ENCODE assay signal across 9 cellular contexts in the genomic region with DNA sequence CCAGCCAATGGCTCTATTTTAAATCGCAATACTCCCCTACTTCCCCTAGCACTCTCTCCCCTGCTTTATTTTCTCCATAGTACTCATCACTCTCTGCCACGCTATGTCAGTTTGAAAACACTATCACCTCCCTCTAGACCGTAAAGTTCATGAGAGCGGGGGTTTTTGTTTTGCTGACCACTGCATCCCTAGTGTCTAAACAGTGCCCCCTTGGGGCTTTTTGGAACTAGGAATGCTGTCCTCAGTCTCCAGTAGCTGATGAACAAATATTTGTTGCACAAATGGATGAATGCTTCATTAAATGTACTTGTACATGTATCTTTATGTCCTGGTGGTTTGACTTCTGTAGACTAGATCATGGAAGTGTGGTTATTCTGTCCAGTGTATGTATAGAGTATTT. TPM values are rescaled to one million over a fixed set of nuclear protein-coding genes. Genes with fewer than 3 reads are reported as not detected.
DNase-seq lines count a peak whose midpoint lies in the region; ATAC-seq and TF ChIP-seq lines count a peak whose summit lies in the region.
"Had no signal": no experiment of that assay in that cellular context is flagged by ENCODE, and none has a peak within 500 bp of the region (broad histone marks: within the 10 kb centered on the region; RNA-seq: fewer than 3 reads in every experiment).

No MANE protein-coding gene starts in this region.

- H3K4me1 ChIP-seq in adrenal gland (replicated peaks in 1 of 2) = peaks cover 2 to 5% of the 10 kb centered on the region in 2 donors
- H3K4me1 ChIP-seq in upper lobe of right lung = peaks cover 43% of the 10 kb centered on the region

- H3K27me3 ChIP-seq in adrenal gland (no peaks in the 10 kb centered on the region), upper lobe of right lung (no peaks in the 10 kb centered on the region)

- TF ChIP-seq CTCF in adrenal gland (IDR thresholded peaks at IDR 0.05) (peak; percentile 22 to 63 (median 50)), upper lobe of right lung (IDR thresholded peaks at IDR 0.05) (peak; percentile 56)

- no peak for TF ChIP-seq POLR2A in adrenal gland (IDR thresholded peaks at IDR 0.05)

- no peak overlapping the region for H3K27ac ChIP-seq in adrenal gland
- no peak overlapping the region for H3K27ac ChIP-seq in upper lobe of right lung

- intact Hi-C loops in adrenal gland (cut with DNase I) (loop anchor here in 1 of 2 donors (5.0 kb wide), 1 partner anchor 51 kb away; no protein-coding TSS in a partner anchor), upper lobe of right lung (cut with DNase I) (no loop called here), sciatic nerve (cut with DNase I) (no loop called here)

- H3K9me3 ChIP-seq in adrenal gland (replicated peaks in 1 of 3) = no peaks in the 10 kb centered on the region
- no peaks in the 10 kb centered on the region for H3K9me3 ChIP-seq in upper lobe of right lung

- ATAC-seq in upper lobe of right lung = peak; percentile 31
- ATAC-seq in sciatic nerve = no peak
- no peak for ATAC-seq in GM19035 (IDR thresholded peaks at IDR 0.05; ENCODE audit: unreplicated experiment)
- ATAC-seq: CD8-positive, alpha-beta T cell had no signal

- H3K4me3 ChIP-seq in adrenal gland = no peak overlapping the region
- no peak overlapping the region for H3K4me3 ChIP-seq in upper lobe of right lung

- DNase-seq in SHP77 (lab: John Stamatoyannopoulos, UW) = peak; percentile 13 to 41
- no peak for DNase-seq in SHP77 treated with DMSO at 0.1 percent for 48 hours (lab: John Stamatoyannopoulos, UW)
- DNase-seq in adrenal gland = peak in 1 of 7 donors; percentile 54
- DNase-seq in hippocampal formation (lab: John Stamatoyannopoulos, UW) = peak; percentile 38 to 58
- DNase-seq in upper lobe of right lung = no peak
- no peak for DNase-seq in DMS153 (lab: John Stamatoyannopoulos, UW)
- no peak for DNase-seq in sciatic nerve (ENCODE audit: low spot score)
- DNase-seq: CD8-positive, alpha-beta T cell had no signal

- WGBS in adrenal gland, 4 donors = 57 to 66% (median 63%) methylated on average over 4 of the region's 4 CpGs

- H3K36me3 ChIP-seq in adrenal gland (replicated peaks in 1 of 2) = no peaks in the 10 kb centered on the region
- no peaks in the 10 kb centered on the region for H3K36me3 ChIP-seq in upper lobe of right lung

RNA-seq across cellular contexts. Expression of a gene that starts 44.2 kb away (rescaled TPM):
- total RNA-seq in adrenal gland (10 to 100 TPM in 3 of 8 donors, 1 to 10 TPM in 5; 3.3 to 44.0 (median 7.3) TPM), upper lobe of right lung (93.6 TPM), sciatic nerve (57.2 TPM)
- 10 to 100 TPM in 1 of 3 donors, 1 to 10 TPM in 1, under 1 TPM in 1; 0.88 to 10.1 (median 6.4) TPM for polyA plus RNA-seq in adrenal gland

Comparison
In these comparisons a context has a peak if more than half of its experiments do, and no peak if none do; other contexts are left out.
1. DNase-seq: peak in SHP77 (2 of 2) and hippocampal formation (2 of 2); none in SHP77 treated with DMSO at 0.1 percent for 48 hours (single experiment), upper lobe of right lung (single experiment), DMS153 (single experiment) and sciatic nerve (single experiment).